12 cellular contexts compared by ENCODE assay signal in the genomic region with DNA sequence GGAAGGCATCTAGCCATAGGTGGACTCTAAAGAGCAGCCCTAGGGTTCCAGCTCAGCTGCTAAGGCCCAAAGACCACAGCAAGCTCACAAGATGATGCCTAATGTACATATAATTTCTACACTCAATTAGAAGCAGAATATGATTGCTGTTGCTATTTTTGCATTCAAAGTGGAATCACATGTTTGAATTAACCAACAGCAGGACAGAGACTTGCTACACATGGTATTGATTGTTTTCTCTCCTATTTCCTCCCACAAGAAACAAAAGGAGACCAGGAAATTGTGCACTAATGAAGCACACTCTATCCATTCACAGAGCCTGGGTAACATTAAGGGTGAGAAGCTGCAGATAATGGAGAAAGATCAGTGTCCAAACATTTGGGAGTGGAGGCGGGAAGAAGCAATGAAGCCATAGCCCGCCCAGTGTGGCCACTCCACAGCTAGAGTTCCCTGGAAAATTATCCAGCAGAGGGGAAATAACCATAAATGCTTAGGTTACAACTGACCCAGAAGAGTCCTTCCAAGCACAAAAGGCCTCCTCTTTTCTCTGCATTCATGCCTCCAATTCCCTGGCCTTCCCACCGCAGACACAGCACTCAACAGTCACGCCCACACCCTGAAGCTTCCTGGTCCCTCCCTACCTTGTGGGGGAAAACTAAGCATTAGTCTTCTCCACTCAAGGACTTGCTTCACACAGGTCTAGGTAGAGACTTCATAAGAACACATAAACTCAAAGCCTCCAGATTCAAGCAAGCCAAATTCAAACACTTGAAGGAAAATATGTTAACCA. TPM values are rescaled to one million over a fixed set of nuclear protein-coding genes. Genes with fewer than 3 reads are reported as not detected.
DNase-seq lines count a peak whose midpoint lies in the region; ATAC-seq, FAIRE-seq and TF ChIP-seq lines count a peak whose summit lies in the region.
"Had no signal": no experiment of that assay in that cellular context is flagged by ENCODE, and none has a peak within 500 bp of the region (broad histone marks: within the 10 kb centered on the region; RNA-seq: fewer than 3 reads in every experiment).

No MANE protein-coding gene starts in this region.

- DNase-seq in HFFc6 (no peak), left ventricle myocardium inferior (no peak), small intestine (peak; percentile 33), activated T-cell treated with anti-CD3 and anti-CD28 coated beads for 4 hours (no peak)
- no peak for DNase-seq in activated naive CD4-positive, alpha-beta T cell treated with anti-CD3 and anti-CD28 coated beads, Interleukin-2, amount 10 ng/mL, durations not matched to agents 7 days and 5 days
- no peak for DNase-seq in stimulated activated CD4-positive, alpha-beta T cell treated with anti-CD3 and anti-CD28 coated beads, Interleukin-4, amount 100 ng/mL, for 4 hours
- DNase-seq: anterior cingulate cortex; CD8-positive, alpha-beta T cell; MV-4-11; occipital lobe had no signal

- H3K9me3 Mint-ChIP-seq in HFFc6, result no peaks in the 10 kb centered on the region
- H3K9me3 Mint-ChIP-seq in activated naive CD4-positive, alpha-beta T cell treated with anti-CD3 and anti-CD28 coated beads, Interleukin-2, amount 10 ng/mL, durations not matched to agents 7 days and 5 days, result no peaks in the 10 kb centered on the region
- H3K9me3 Mint-ChIP-seq: CD8-positive, alpha-beta T cell had no signal

- peaks cover 76% of the 10 kb centered on the region for H3K4me1 Mint-ChIP-seq in HFFc6 (ENCODE audit: low read depth)
- peaks cover 7% of the 10 kb centered on the region for H3K4me1 Mint-ChIP-seq in activated naive CD4-positive, alpha-beta T cell treated with anti-CD3 and anti-CD28 coated beads, Interleukin-2, amount 10 ng/mL, durations not matched to agents 7 days and 5 days

- H3K4me1 ChIP-seq in left ventricle myocardium inferior, result peaks cover 96% of the 10 kb centered on the region
- peaks cover 5 to 20% of the 10 kb centered on the region in 2 donors for H3K4me1 ChIP-seq in small intestine (ENCODE audit: control insufficient read depth in 2 of 2, insufficient read depth in 1 of 2, low read depth in 1 of 2, low read length in 1 of 2)

- peaks cover 52% of the 10 kb centered on the region for H3K36me3 Mint-ChIP-seq in HFFc6 (ENCODE audit: low read depth)
- no peaks in the 10 kb centered on the region for H3K36me3 Mint-ChIP-seq in activated naive CD4-positive, alpha-beta T cell treated with anti-CD3 and anti-CD28 coated beads, Interleukin-2, amount 10 ng/mL, durations not matched to agents 7 days and 5 days
- H3K36me3 Mint-ChIP-seq: CD8-positive, alpha-beta T cell had no signal

- H3K9me3 ChIP-seq in left ventricle myocardium inferior (replicated peaks) (no peaks in the 10 kb centered on the region), small intestine (ENCODE audit: control insufficient read depth, low read depth) (no peaks in the 10 kb centered on the region)

- H3K27ac Mint-ChIP-seq in HFFc6, result peak overlapping the region; percentile 55
- H3K27ac Mint-ChIP-seq in activated naive CD4-positive, alpha-beta T cell treated with anti-CD3 and anti-CD28 coated beads, Interleukin-2, amount 10 ng/mL, durations not matched to agents 7 days and 5 days, result no peak overlapping the region
- H3K27ac Mint-ChIP-seq: CD8-positive, alpha-beta T cell had no signal

- no peak overlapping the region for H3K4me3 Mint-ChIP-seq in HFFc6
- no peak overlapping the region for H3K4me3 Mint-ChIP-seq in activated naive CD4-positive, alpha-beta T cell treated with anti-CD3 and anti-CD28 coated beads, Interleukin-2, amount 10 ng/mL, durations not matched to agents 7 days and 5 days
- H3K4me3 Mint-ChIP-seq: CD8-positive, alpha-beta T cell had no signal

- no peak for ATAC-seq in GM19455 (IDR thresholded peaks at IDR 0.05; ENCODE audit: unreplicated experiment)
- ATAC-seq: CD8-positive, alpha-beta T cell had no signal

- FAIRE-seq in small intestine (lab: Jason Lieb, UNC), result no peak

- H3K4me3 ChIP-seq in left ventricle myocardium inferior, result peak overlapping the region; percentile 6
- no peak overlapping the region for H3K4me3 ChIP-seq in small intestine (ENCODE audit: low read depth in 1 of 2, low read length in 2 of 2)

- H3K27ac ChIP-seq in VCaP (peak overlapping the region; percentile 83), left ventricle myocardium inferior (replicated peaks) (no peak overlapping the region), small intestine (ENCODE audit: low read depth in 1 of 2, low read length in 1 of 2) (peak overlapping the region in 1 of 2 donors; percentile 28)

- 57 to 73% (median 72%) methylated on average over 4 of the region's 4 CpGs for WGBS in small intestine, 3 donors

- H3K27me3 Mint-ChIP-seq in HFFc6 (ENCODE audit: insufficient read depth), result peaks cover 1% of the 10 kb centered on the region; the same call in 1 of the 2 replicates
- peaks cover 8% of the 10 kb centered on the region for H3K27me3 Mint-ChIP-seq in activated naive CD4-positive, alpha-beta T cell treated with anti-CD3 and anti-CD28 coated beads, Interleukin-2, amount 10 ng/mL, durations not matched to agents 7 days and 5 days

- intact Hi-C loops in left ventricle myocardium inferior (cut with micrococcal nuclease), result loop anchor here (10.0 kb wide), 2 partner anchors 55 to 115 kb away; no protein-coding TSS in a partner anchor

- no peaks in the 10 kb centered on the region for H3K36me3 ChIP-seq in left ventricle myocardium inferior
- no peaks in the 10 kb centered on the region for H3K36me3 ChIP-seq in small intestine (ENCODE audit: control insufficient read depth in 2 of 2, insufficient read depth in 2 of 2, low read length in 2 of 2)

- H3K27me3 ChIP-seq in left ventricle myocardium inferior (ENCODE audit: low read depth) (no peaks in the 10 kb centered on the region), small intestine (ENCODE audit: control insufficient read depth in 2 of 2, insufficient read depth in 2 of 2, low read length in 2 of 2) (no peaks in the 10 kb centered on the region)

- TF ChIP-seq CTCF in HFFc6 (IDR thresholded peaks at IDR 0.05) (no peak), VCaP (conservative IDR thresholded peaks at IDR 0.05) (no peak), left ventricle myocardium inferior (IDR thresholded peaks at IDR 0.05; ENCODE audit: borderline replicate concordance) (no peak)

- CTCF ChIA-PET in activated naive CD4-positive, alpha-beta T cell treated with anti-CD3 and anti-CD28 coated beads, Interleukin-2, amount 10 ng/mL, durations not matched to agents 7 days and 5 days (lab: Charles Lee), result interaction anchor here (0.6 to 0.9 kb wide), 3 partner anchors 9 to 880 kb away, joined by 3 to 4 read pairs (median 3); no protein-coding TSS in a partner anchor

RNA-seq across cellular contexts. Expression of a gene that starts 7.5 kb away (rescaled TPM):
- 100 to 1,000 TPM; 210 to 253 (median 232) TPM for total RNA-seq in HFFc6 (2021; fragmentation: NEBNext Ultra II Directional; extraction: Animal tissue kit (Norgen Biotek cat#: 25700))
- 67.9 TPM for total RNA-seq in left ventricle myocardium inferior
- 100 to 1,000 TPM in 2 of 3 donors, 10 to 100 TPM in 1; 58.9 to 155 (median 132) TPM for polyA plus RNA-seq in small intestine
